In genomic region chr10:130243015-130243414, GRCh38 we compare ENCODE assay signal across 22 cellular contexts.
DNase-seq lines count a peak whose midpoint lies in the region; ATAC-seq and TF ChIP-seq lines count a peak whose summit lies in the region.
"Had no signal": no experiment of that assay in that cellular context is flagged by ENCODE, and none has a peak within 500 bp of the region (broad histone marks: within the 10 kb centered on the region; RNA-seq: fewer than 3 reads in every experiment).

No MANE protein-coding gene starts in this region.

- H3K4me1 ChIP-seq in BLaER1: peaks cover 17% of the 10 kb centered on the region
- H3K4me1 ChIP-seq in DND-41 (ENCODE audit: insufficient read depth, low read length): peaks cover 6% of the 10 kb centered on the region
- H3K4me1 ChIP-seq in endodermal cell (ENCODE audit: control insufficient read depth, insufficient read depth, low read length): no peaks in the 10 kb centered on the region
- H3K4me1 ChIP-seq in esophagus squamous epithelium: no peaks in the 10 kb centered on the region
- no peaks in the 10 kb centered on the region for H3K4me1 ChIP-seq in left lung
- H3K4me1 ChIP-seq: body of pancreas, foreskin keratinocyte, heart right ventricle, SJCRH30 had no signal

- no peaks in the 10 kb centered on the region for H3K79me2 ChIP-seq in DND-41 (ENCODE audit: insufficient read depth, low read length)

- H3K36me3 Mint-ChIP-seq in endodermal cell (ENCODE audit: low read depth): no peaks in the 10 kb centered on the region
- H3K36me3 Mint-ChIP-seq: CD14-positive monocyte; stimulated activated effector memory CD8-positive, alpha-beta T cell treated with anti-CD3 and anti-CD28 coated beads, Interleukin-12 subunit alpha, Interleukin-12 subunit beta, amount 100 ng/mL, for 72 hours had no signal

- DNase-seq in DND-41 (no peak), NOMO-1 treated with dmso at 0.1 percent for 144 hours (lab: John Stamatoyannopoulos, UW; ENCODE audit: unreplicated experiment) (peak; percentile 3), endodermal cell (peak; percentile 1), esophagus squamous epithelium (lab: John Stamatoyannopoulos, UW) (no peak), left lung (no peak)
- DNase-seq: activated CD4-positive, alpha-beta T cell treated with anti-CD3 and anti-CD28 coated beads for 36 hours; body of pancreas; effector CD4-positive, alpha-beta T cell; foreskin keratinocyte; heart right ventricle; naive B cell; NCI-H1417 treated with DMSO at 0.1 percent for 48 hours; NCI-H510A; SJCRH30 had no signal

- no peak for TF ChIP-seq POLR2A in esophagus squamous epithelium (IDR thresholded peaks at IDR 0.05)

- intact Hi-C loops in esophagus squamous epithelium (cut with DNase I) (no loop called here), left lung (cut with DNase I) (no loop called here)

- peaks cover 26% of the 10 kb centered on the region for H3K9me3 ChIP-seq in BLaER1
- no peaks in the 10 kb centered on the region for H3K9me3 ChIP-seq in DND-41 (ENCODE audit: insufficient read depth, low read length, severe bottlenecking)
- peaks cover 7% of the 10 kb centered on the region for H3K9me3 ChIP-seq in endodermal cell (ENCODE audit: control insufficient read depth, low read length)
- peaks cover 0 to 20% (median 0%) of the 10 kb centered on the region in 3 donors for H3K9me3 ChIP-seq in esophagus squamous epithelium
- peaks cover 0 to 18% of the 10 kb centered on the region in 2 donors for H3K9me3 ChIP-seq in left lung
- H3K9me3 ChIP-seq: body of pancreas, SJCRH30 had no signal

- H3K36me3 ChIP-seq in BLaER1 (no peaks in the 10 kb centered on the region), DND-41 (ENCODE audit: insufficient read depth, low read length) (no peaks in the 10 kb centered on the region), endodermal cell (ENCODE audit: control insufficient read depth, insufficient read depth, low read length) (no peaks in the 10 kb centered on the region), esophagus squamous epithelium (no peaks in the 10 kb centered on the region), left lung (no peaks in the 10 kb centered on the region)
- H3K36me3 ChIP-seq: heart right ventricle, SJCRH30, thoracic aorta had no signal

- H3K27ac ChIP-seq in BLaER1: no peak overlapping the region
- H3K27ac ChIP-seq in DND-41 (ENCODE audit: low read length): no peak overlapping the region
- H3K27ac ChIP-seq in endodermal cell (ENCODE audit: low read depth, low read length): no peak overlapping the region
- H3K27ac ChIP-seq in esophagus squamous epithelium: no peak overlapping the region
- H3K27ac ChIP-seq in left lung: no peak overlapping the region
- H3K27ac ChIP-seq: body of pancreas, foreskin keratinocyte, heart right ventricle, SJCRH30, thoracic aorta had no signal

- H2AFZ ChIP-seq in DND-41 (ENCODE audit: low read depth, low read length): no peak overlapping the region

- H3K4me2 ChIP-seq in BLaER1 (peak overlapping the region; percentile 60), DND-41 (ENCODE audit: insufficient read depth, low read length) (no peak overlapping the region)
- H3K4me2 ChIP-seq: smooth muscle cell had no signal

- H3K9me3 Mint-ChIP-seq in endodermal cell: peaks cover 18% of the 10 kb centered on the region

- H3K27ac Mint-ChIP-seq in endodermal cell: no peak overlapping the region
- H3K27ac Mint-ChIP-seq: activated CD4-positive, alpha-beta T cell treated with anti-CD3 and anti-CD28 coated beads for 36 hours; naive B cell; stimulated activated effector memory CD8-positive, alpha-beta T cell treated with anti-CD3 and anti-CD28 coated beads, Interleukin-12 subunit alpha, Interleukin-12 subunit beta, amount 100 ng/mL, for 72 hours had no signal

- no peak overlapping the region for H3K4me3 Mint-ChIP-seq in endodermal cell
- H3K4me3 Mint-ChIP-seq: activated CD4-positive, alpha-beta T cell treated with anti-CD3 and anti-CD28 coated beads for 36 hours; naive B cell; stimulated activated effector memory CD8-positive, alpha-beta T cell treated with anti-CD3 and anti-CD28 coated beads, Interleukin-12 subunit alpha, Interleukin-12 subunit beta, amount 100 ng/mL, for 72 hours had no signal

- H3K27me3 ChIP-seq in BLaER1 (peaks cover 51% of the 10 kb centered on the region), DND-41 (ENCODE audit: insufficient read depth, low read length, poor library complexity) (peaks cover 11% of the 10 kb centered on the region), endodermal cell (ENCODE audit: control insufficient read depth, insufficient read depth, low read length, poor library complexity, severe bottlenecking) (no peaks in the 10 kb centered on the region), esophagus squamous epithelium (no peaks in the 10 kb centered on the region), left lung (peaks cover 0 to 18% of the 10 kb centered on the region in 2 donors)
- H3K27me3 ChIP-seq: body of pancreas, foreskin keratinocyte, heart right ventricle, SJCRH30 had no signal

- TF ChIP-seq CTCF in DND-41 (IDR thresholded peaks at IDR 0.05; ENCODE audit: borderline replicate concordance, extremely low read depth, low read length, poor library complexity, severe bottlenecking) (no peak), endodermal cell (conservative IDR thresholded peaks at IDR 0.05) (no peak), esophagus squamous epithelium (IDR thresholded peaks at IDR 0.05) (no peak), left lung (IDR thresholded peaks at IDR 0.05) (no peak)

- H4K20me1 ChIP-seq in BLaER1 (peaks cover 17% of the 10 kb centered on the region; the same call in 1 of the 2 replicates), DND-41 (ENCODE audit: insufficient read depth, low read length) (0 out of 2 replicates have a peak, but pooled peaks cover 5% of the 10 kb centered on the region)

- no peak overlapping the region for H3K4me3 ChIP-seq in BLaER1
- no peak overlapping the region for H3K4me3 ChIP-seq in DND-41 (ENCODE audit: low read depth in 1 of 2, low read length in 2 of 2)
- H3K4me3 ChIP-seq in endodermal cell (ENCODE audit: low read length): no peak overlapping the region
- H3K4me3 ChIP-seq in esophagus squamous epithelium: no peak overlapping the region
- no peak overlapping the region for H3K4me3 ChIP-seq in left lung
- H3K4me3 ChIP-seq: body of pancreas, heart right ventricle, SJCRH30, smooth muscle cell, thoracic aorta had no signal

- H3K4me1 Mint-ChIP-seq in endodermal cell: no peaks in the 10 kb centered on the region
- H3K4me1 Mint-ChIP-seq: naive B cell had no signal

- H3K9ac ChIP-seq in BLaER1 (no peak overlapping the region), DND-41 (ENCODE audit: low read depth, low read length) (no peak overlapping the region), endodermal cell (ENCODE audit: extremely low read depth, low read length, poor library complexity, severe bottlenecking) (no peak overlapping the region)

- 0 out of 3 replicates have a peak, but pooled peaks have one; percentile 47 for ATAC-seq in DND-41 (ENCODE audit: insufficient read depth, low read depth)
- no peak for ATAC-seq in left lung
- ATAC-seq in GM21360 (IDR thresholded peaks at IDR 0.05; ENCODE audit: unreplicated experiment): no peak
- ATAC-seq: activated CD4-positive, alpha-beta T cell treated with anti-CD3 and anti-CD28 coated beads for 36 hours; body of pancreas; foreskin keratinocyte; HCT116; heart right ventricle; left lobe of liver; stimulated activated effector memory CD8-positive, alpha-beta T cell treated with anti-CD3 and anti-CD28 coated beads, Interleukin-12 subunit alpha, Interleukin-12 subunit beta, amount 100 ng/mL, for 72 hours had no signal

- H3K27me3 Mint-ChIP-seq in endodermal cell (ENCODE audit: insufficient read depth): no peaks in the 10 kb centered on the region

- WGBS in endodermal cell (ENCODE audit: insufficient coverage in 1 of 2, insufficient read length in 1 of 2), 2 experiments: 95 to 96% methylated on average over 3 of the region's 3 CpGs
- 71 to 77% methylated on average over 3 of the region's 3 CpGs for WGBS in esophagus squamous epithelium, 2 donors

Comparison
In these comparisons a context has a peak if more than half of its experiments do, and no peak if none do; other contexts are left out.
1. DNase-seq: peak in NOMO-1 treated with dmso at 0.1 percent for 144 hours (single experiment) and endodermal cell (single experiment); none in DND-41 (single experiment), esophagus squamous epithelium (single experiment) and left lung (0 of 2).